ENCODE assay signal across 8 cellular contexts in the genomic region with DNA sequence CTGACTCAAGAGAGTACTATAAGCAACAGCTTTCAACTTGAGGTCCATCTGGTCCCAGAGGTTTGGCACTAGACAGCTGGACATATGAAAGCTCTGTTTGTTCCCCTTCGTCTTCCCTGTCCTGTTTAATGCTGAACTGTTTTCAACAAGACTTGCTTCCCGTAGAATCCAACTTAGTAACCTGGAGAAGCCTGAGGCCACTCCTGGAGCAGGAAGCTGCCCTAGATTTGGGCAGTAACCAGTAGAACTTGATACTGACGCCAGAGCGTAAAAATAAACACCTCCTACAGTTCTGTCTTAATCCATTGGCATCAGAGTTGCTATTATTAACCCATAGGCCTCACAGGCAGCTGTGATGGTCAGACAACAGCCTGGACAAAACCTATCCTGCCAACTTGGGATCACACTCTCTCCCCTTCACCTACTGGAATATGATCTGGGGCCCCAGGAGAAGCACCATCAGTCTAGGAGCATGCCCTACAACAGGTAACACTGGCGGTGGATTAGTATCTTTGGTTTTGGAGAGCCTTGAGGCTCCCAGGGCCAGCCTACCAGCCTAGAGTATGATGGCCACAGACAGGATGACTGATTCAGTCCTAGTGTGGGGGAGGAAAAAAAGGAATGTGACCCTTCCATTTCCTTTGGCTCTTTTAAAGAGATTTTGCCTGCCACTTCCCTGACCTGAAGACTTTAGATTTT. TPM values are rescaled to one million over a fixed set of nuclear protein-coding genes. Genes with fewer than 3 reads are reported as not detected.
DNase-seq lines count a peak whose midpoint lies in the region; ATAC-seq and TF ChIP-seq lines count a peak whose summit lies in the region.
"Had no signal": no experiment of that assay in that cellular context is flagged by ENCODE, and none has a peak within 500 bp of the region (broad histone marks: within the 10 kb centered on the region; RNA-seq: fewer than 3 reads in every experiment).

No MANE protein-coding gene starts in this region.

- intact Hi-C loops in esophagus muscularis mucosa (cut with DNase I) (no loop called here), uterus (cut with DNase I; ENCODE audit: low total_unique reads) (no loop called here)

- TF ChIP-seq EP300 in esophagus muscularis mucosa (IDR thresholded peaks at IDR 0.05), result no peak

- TF ChIP-seq POLR2A in esophagus muscularis mucosa (IDR thresholded peaks at IDR 0.05; ENCODE audit: low read depth) (no peak), uterus (IDR thresholded peaks at IDR 0.05) (no peak)

- TF ChIP-seq CTCF in RWPE1 (conservative IDR thresholded peaks at IDR 0.05; ENCODE audit: low read depth), result no peak
- TF ChIP-seq CTCF in esophagus muscularis mucosa (IDR thresholded peaks at IDR 0.05), result no peak
- no peak for TF ChIP-seq CTCF in uterus (IDR thresholded peaks at IDR 0.05)

- peaks cover 76 to 100% (median 99%) of the 10 kb centered on the region in 4 donors for H3K4me1 ChIP-seq in esophagus muscularis mucosa
- H3K4me1 ChIP-seq in muscle layer of colon (ENCODE audit: insufficient read depth, low read length), result peaks cover 85% of the 10 kb centered on the region
- peaks cover 35 to 36% of the 10 kb centered on the region in 2 donors for H3K4me1 ChIP-seq in uterus

- CTCF ChIA-PET in RWPE1 (lab: Yijun Ruan, JAX), result interaction anchor here (0.6 kb wide), 2 partner anchors 580 to 836 kb away, joined by 3 to 4 read pairs; no protein-coding TSS in a partner anchor

- H3K27me3 ChIP-seq in esophagus muscularis mucosa (no peaks in the 10 kb centered on the region), muscle layer of colon (ENCODE audit: control insufficient read depth in 1 of 2, insufficient read depth in 2 of 2, low read length in 2 of 2) (no peaks in the 10 kb centered on the region), uterus (no peaks in the 10 kb centered on the region)

- WGBS in esophagus muscularis mucosa, result 64% methylated on average over 3 of the region's 5 CpGs

- DNase-seq in RWPE1 (ENCODE audit: low spot score) (peak; percentile 61), esophagus muscularis mucosa (ENCODE audit: extremely low spot score) (no peak), uterus (no peak), COLO668 (lab: John Stamatoyannopoulos, UW; ENCODE audit: unreplicated experiment) (no peak), NCI-H187 treated with DMSO at 0.1 percent for 48 hours (lab: John Stamatoyannopoulos, UW) (no peak)
- DNase-seq: left colon had no signal

- H3K9me3 ChIP-seq in esophagus muscularis mucosa (no peaks in the 10 kb centered on the region), muscle layer of colon (ENCODE audit: low read length) (no peaks in the 10 kb centered on the region), uterus (no peaks in the 10 kb centered on the region)

- H3K36me3 ChIP-seq in esophagus muscularis mucosa (no peaks in the 10 kb centered on the region), muscle layer of colon (ENCODE audit: insufficient read depth, low read length) (no peaks in the 10 kb centered on the region), uterus (no peaks in the 10 kb centered on the region)

- H3K4me3 ChIP-seq in esophagus muscularis mucosa (no peak overlapping the region), muscle layer of colon (ENCODE audit: low read depth in 1 of 2, low read length in 2 of 2) (peak overlapping the region in 1 of 2 donors; percentile 22), uterus (no peak overlapping the region)

- H3K27ac ChIP-seq in RWPE1 (peak overlapping the region; percentile 85), esophagus muscularis mucosa (replicated peaks in 1 of 4) (peak overlapping the region; percentile 80 to 87 (median 85)), muscle layer of colon (ENCODE audit: low read depth, low read length) (peak overlapping the region; percentile 83), uterus (peak overlapping the region; percentile 75 to 86)

- POLR2A ChIA-PET in RWPE1 (lab: Yijun Ruan, JAX; ENCODE audit: low non-redundant PET), result no interaction called here

- ATAC-seq in HG03521 (IDR thresholded peaks at IDR 0.05; ENCODE audit: unreplicated experiment), result no peak
- ATAC-seq: left colon had no signal

- H3K9ac ChIP-seq in muscle layer of colon (ENCODE audit: low read length), result peak overlapping the region; percentile 22

RNA-seq across cellular contexts. Expression of a gene that starts 29.2 kb away (rescaled TPM):
- total RNA-seq in esophagus muscularis mucosa (10 to 100 TPM; 48.0 to 91.2 (median 73.8) TPM), uterus (10 to 100 TPM in 3 of 4 donors, 1 to 10 TPM in 1; 10.0 to 60.2 (median 16.8) TPM)
